In the genomic region with DNA sequence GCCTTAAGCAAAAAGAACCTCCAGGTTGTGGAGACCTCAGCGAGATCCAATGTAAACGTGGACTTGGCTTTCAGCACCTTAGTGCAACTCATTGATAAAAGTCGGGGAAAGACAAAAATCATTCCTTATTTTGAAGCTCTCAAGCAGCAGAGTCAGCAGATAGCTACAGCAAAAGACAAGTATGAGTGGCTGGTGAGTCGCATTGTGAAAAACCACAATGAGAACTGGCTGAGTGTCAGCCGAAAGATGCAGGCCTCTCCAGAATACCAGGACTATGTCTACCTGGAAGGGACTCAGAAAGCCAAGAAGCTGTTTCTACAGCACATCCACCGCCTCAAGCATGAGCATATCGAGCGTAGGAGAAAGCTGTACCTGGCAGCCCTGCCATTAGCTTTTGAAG, we compare ENCODE assay signal across 15 cellular contexts. TPM values are rescaled to one million over a fixed set of nuclear protein-coding genes. Genes with fewer than 3 reads are reported as not detected.
DNase-seq lines count a peak whose midpoint lies in the region; ATAC-seq, FAIRE-seq and TF ChIP-seq lines count a peak whose summit lies in the region.
"Had no signal": no experiment of that assay in that cellular context is flagged by ENCODE, and none has a peak within 500 bp of the region (broad histone marks: within the 10 kb centered on the region; RNA-seq: fewer than 3 reads in every experiment).

No MANE protein-coding gene starts in this region.

- POLR2A ChIA-PET in activated CD4-positive, alpha-beta memory T cell treated with anti-CD3 and anti-CD28 coated beads, Interleukin-2, amount 10 ng/mL, durations not matched to agents 7 days and 5 days (lab: Charles Lee), result interaction anchor here (1.1 to 1.6 kb wide), 4 partner anchors 11 to 35 kb away, joined by 3 to 7 read pairs (median 5); no protein-coding TSS in a partner anchor

- no peaks in the 10 kb centered on the region for H3K9me3 Mint-ChIP-seq in activated CD4-positive, alpha-beta memory T cell treated with anti-CD3 and anti-CD28 coated beads, Interleukin-2, amount 10 ng/mL, durations not matched to agents 7 days and 5 days
- H3K9me3 Mint-ChIP-seq: CD8-positive, alpha-beta memory T cell had no signal

- no peak for TF ChIP-seq POLR2A in H54 (IDR thresholded peaks at IDR 0.05; ENCODE audit: low read depth, low read length)

- CTCF ChIA-PET in activated CD4-positive, alpha-beta memory T cell treated with anti-CD3 and anti-CD28 coated beads, Interleukin-2, amount 10 ng/mL, durations not matched to agents 7 days and 5 days (lab: Charles Lee), result interaction anchor here (1.0 to 1.4 kb wide), 2 partner anchors 12 to 23 kb away, joined by 3 to 5 read pairs; no protein-coding TSS in a partner anchor

- peaks cover 45% of the 10 kb centered on the region for H3K36me3 Mint-ChIP-seq in activated CD4-positive, alpha-beta memory T cell treated with anti-CD3 and anti-CD28 coated beads, Interleukin-2, amount 10 ng/mL, durations not matched to agents 7 days and 5 days (ENCODE audit: low read depth)

- peak; percentile 69 for FAIRE-seq in H54 (lab: Jason Lieb, UNC)
- FAIRE-seq: endometrium had no signal

- ATAC-seq in HG02678 (IDR thresholded peaks at IDR 0.05; ENCODE audit: unreplicated experiment) (no peak), HG02973 (IDR thresholded peaks at IDR 0.05; ENCODE audit: unreplicated experiment) (no peak)

- in situ Hi-C loops in G401 (cut with HindIII; ENCODE audit: low sequenced_read_pairs), result no loop called here

- no peak overlapping the region for H3K27ac Mint-ChIP-seq in activated CD4-positive, alpha-beta memory T cell treated with anti-CD3 and anti-CD28 coated beads, Interleukin-2, amount 10 ng/mL, durations not matched to agents 7 days and 5 days

- DNase-seq in AG10803 (ENCODE audit: low read depth) (peak; percentile 53), H54 (ENCODE audit: insufficient read length, low spot score) (no peak), kidney epithelial cell (ENCODE audit: low read depth) (peak; percentile 16), G401 (ENCODE audit: low spot score) (no peak), dedifferentiated amniotic fluid mesenchymal stem cell (ENCODE audit: extremely low spot score) (no peak)
- peak; percentile 21 for DNase-seq in activated CD4-positive, alpha-beta memory T cell treated with anti-CD3 and anti-CD28 coated beads, Interleukin-2, amount 10 ng/mL, durations not matched to agents 7 days and 5 days
- DNase-seq: CD8-positive, alpha-beta memory T cell; hypothalamus; midbrain; OCI-M1; posterior cingulate gyrus had no signal

- no peaks in the 10 kb centered on the region for H3K27me3 Mint-ChIP-seq in activated CD4-positive, alpha-beta memory T cell treated with anti-CD3 and anti-CD28 coated beads, Interleukin-2, amount 10 ng/mL, durations not matched to agents 7 days and 5 days
- H3K27me3 Mint-ChIP-seq: CD8-positive, alpha-beta memory T cell had no signal

- H3K4me1 Mint-ChIP-seq in activated CD4-positive, alpha-beta memory T cell treated with anti-CD3 and anti-CD28 coated beads, Interleukin-2, amount 10 ng/mL, durations not matched to agents 7 days and 5 days, result peaks cover 46% of the 10 kb centered on the region

- no peak overlapping the region for H3K4me3 Mint-ChIP-seq in activated CD4-positive, alpha-beta memory T cell treated with anti-CD3 and anti-CD28 coated beads, Interleukin-2, amount 10 ng/mL, durations not matched to agents 7 days and 5 days
- H3K4me3 Mint-ChIP-seq: CD8-positive, alpha-beta memory T cell had no signal

- peaks cover 1% of the 10 kb centered on the region for H3K36me3 ChIP-seq in kidney epithelial cell (ENCODE audit: control insufficient read depth, insufficient read depth, low read length)

- H3K4me3 ChIP-seq in AG10803 (ENCODE audit: low read length) (no peak overlapping the region), kidney epithelial cell (ENCODE audit: low read depth, low read length) (no peak overlapping the region)
- H3K4me3 ChIP-seq: suprapubic skin had no signal

- no peak for TF ChIP-seq CTCF in AG10803 (conservative IDR thresholded peaks at IDR 0.05; ENCODE audit: low read length)
- TF ChIP-seq CTCF in kidney epithelial cell (IDR thresholded peaks at IDR 0.05; ENCODE audit: insufficient read depth, low read length, poor library complexity, severe bottlenecking), result no peak

- no peaks in the 10 kb centered on the region for H3K27me3 ChIP-seq in kidney epithelial cell (ENCODE audit: control insufficient read depth, insufficient read depth, low read length)
- H3K27me3 ChIP-seq: suprapubic skin had no signal

RNA-seq across cellular contexts. Expression of gene ARHGAP35, which starts 58.5 kb away (rescaled TPM):
- total RNA-seq in activated CD4-positive, alpha-beta memory T cell treated with anti-CD3 and anti-CD28 coated beads, Interleukin-2, amount 10 ng/mL, durations not matched to agents 7 days and 5 days, result 10 to 100 TPM; 35.4 to 36.0 TPM
- total RNA-seq in kidney epithelial cell, result 30.9 and 31.6 TPM in 2 replicates
- total RNA-seq in G401 (2014; rRNA removed; shearing (Covaris generic)), result 11.6 and 14.2 TPM in 2 replicates

Comparison
In these comparisons a context has a peak if more than half of its experiments do, and no peak if none do; other contexts are left out.
1. DNase-seq: peak in AG10803 (single experiment), activated CD4-positive, alpha-beta memory T cell treated with anti-CD3 and anti-CD28 coated beads, Interleukin-2, amount 10 ng/mL, durations not matched to agents 7 days and 5 days (single experiment) and kidney epithelial cell (single experiment); none in H54 (single experiment), G401 (single experiment) and dedifferentiated amniotic fluid mesenchymal stem cell (single experiment).